Comparison of ENCODE assay signal across 1 cellular context in genomic region chr13:43877788-43878187, GRCh38.
TF ChIP-seq lines count a peak whose summit lies in the region.

No MANE protein-coding gene starts in this region.

TF ChIP-seq in SK-N-SH, 30 proteins besides CTCF, POLR2A, EP300 and RAD21 (continued from another document):
- TF ChIP-seq PBX3 (IDR thresholded peaks at IDR 0.05): no peak
- TF ChIP-seq FOSL2 (IDR thresholded peaks at IDR 0.05; ENCODE audit: borderline replicate concordance, low read depth): no peak
- no peak for TF ChIP-seq GATA2 (CRISPR knock-in tag; IDR thresholded peaks at IDR 0.05)
